Comparison of ENCODE assay signal across 8 cellular contexts in genomic region chr3:55486857-55487375, GRCh38. TPM values are rescaled to one million over a fixed set of nuclear protein-coding genes. Genes with fewer than 3 reads are reported as not detected.
A peak's percentile ranks its signal among the peaks of the same experiment; 100 is the strongest.
DNase-seq lines count a peak whose midpoint lies in the region; ATAC-seq and TF ChIP-seq lines count a peak whose summit lies in the region.

Gene WNT5A (minus strand): TSS chr3:55487306. CDS start chr3:55486985, 321 bp downstream.

- H3K27ac ChIP-seq in gastroesophageal sphincter (peak within 1 kb of the TSS; percentile 1 to 91 (median 83)), osteoblast (ENCODE audit: low read depth, low read length) (peak within 1 kb of the TSS; percentile 98)

- H3K4me2 ChIP-seq in osteoblast (ENCODE audit: insufficient read depth, low read length) = peak within 1 kb of the TSS; percentile 97

- H3K27ac Mint-ChIP-seq in T-helper 1 cell treated with Interleukin-12 subunit alpha and Interleukin-12 subunit beta and Interleukin-4 antibody, amounts not matched to agents 30 μg/mL and 1 μg/mL, for 36 hours = peak within 1 kb of the TSS; percentile 52
- peak within 1 kb of the TSS; percentile 4 for H3K27ac Mint-ChIP-seq in T-helper 2 cell treated with Interferon-gamma antibody and Interleukin-4, amounts not matched to agents 5 μg/mL and 100 μg/mL, for 36 hours

- H3K27me3 ChIP-seq in gastroesophageal sphincter (peaks cover 47% of the 10 kb centered on the region), osteoblast (ENCODE audit: insufficient read depth, low read length) (no peaks in the 10 kb centered on the region)

- TF ChIP-seq CTCF in gastroesophageal sphincter (IDR thresholded peaks at IDR 0.05) (no peak), osteoblast (IDR thresholded peaks at IDR 0.05; ENCODE audit: extremely low read depth, low read depth, low read length) (no peak)

- H4K20me1 ChIP-seq in osteoblast (ENCODE audit: insufficient read depth, low read length) = no peaks in the 10 kb centered on the region

- no peak for DNase-seq in T-helper 1 cell
- DNase-seq in T-helper 2 cell treated with Interferon-gamma antibody and Interleukin-4, amounts not matched to agents 5 μg/mL and 100 μg/mL, for 36 hours (ENCODE audit: low spot score) = no peak
- peak; percentile 93 for DNase-seq in osteoblast (ENCODE audit: insufficient read length, low spot score, missing footprints)
- DNase-seq in putamen (ENCODE audit: low spot score) = no peak

- no peaks in the 10 kb centered on the region for H3K9me3 Mint-ChIP-seq in T-helper 1 cell treated with Interleukin-12 subunit alpha and Interleukin-12 subunit beta and Interleukin-4 antibody, amounts not matched to agents 30 μg/mL and 1 μg/mL, for 36 hours
- no peaks in the 10 kb centered on the region for H3K9me3 Mint-ChIP-seq in T-helper 2 cell treated with Interferon-gamma antibody and Interleukin-4, amounts not matched to agents 5 μg/mL and 100 μg/mL, for 36 hours

- peaks cover 15% of the 10 kb centered on the region for H3K4me1 Mint-ChIP-seq in T-helper 1 cell treated with Interleukin-12 subunit alpha and Interleukin-12 subunit beta and Interleukin-4 antibody, amounts not matched to agents 30 μg/mL and 1 μg/mL, for 36 hours (ENCODE audit: low read depth)
- H3K4me1 Mint-ChIP-seq in T-helper 2 cell treated with Interferon-gamma antibody and Interleukin-4, amounts not matched to agents 5 μg/mL and 100 μg/mL, for 36 hours (ENCODE audit: low read depth) = peaks cover 4% of the 10 kb centered on the region

- H3K4me1 ChIP-seq in gastroesophageal sphincter (peaks cover 0 to 71% (median 0%) of the 10 kb centered on the region in 3 donors), osteoblast (ENCODE audit: insufficient read depth, low read length) (peaks cover 41% of the 10 kb centered on the region)

- H3K79me2 ChIP-seq in osteoblast (ENCODE audit: insufficient read depth, low read length) = peaks cover 63% of the 10 kb centered on the region

- peak within 1 kb of the TSS; percentile 75 for H2AFZ ChIP-seq in osteoblast (ENCODE audit: low read length)

- H3K36me3 ChIP-seq in gastroesophageal sphincter (no peaks in the 10 kb centered on the region), osteoblast (ENCODE audit: insufficient read depth, low read length) (peaks cover 17% of the 10 kb centered on the region)

- TF ChIP-seq EP300 in gastroesophageal sphincter (IDR thresholded peaks at IDR 0.05) = no peak

- H3K4me3 ChIP-seq in gastroesophageal sphincter = peak within 1 kb of the TSS; percentile 49 to 91
- peak within 1 kb of the TSS; percentile 97 for H3K4me3 ChIP-seq in osteoblast (ENCODE audit: insufficient read depth, low read length)

- no peak for TF ChIP-seq POLR2A in gastroesophageal sphincter (IDR thresholded peaks at IDR 0.05)

- peak; percentile 2 for ATAC-seq in gastroesophageal sphincter
- ATAC-seq in HG03457 (IDR thresholded peaks at IDR 0.05; ENCODE audit: unreplicated experiment) = no peak
- no peak for ATAC-seq in GM21423 (IDR thresholded peaks at IDR 0.05; ENCODE audit: unreplicated experiment)

- peaks cover 82% of the 10 kb centered on the region for H3K27me3 Mint-ChIP-seq in T-helper 1 cell treated with Interleukin-12 subunit alpha and Interleukin-12 subunit beta and Interleukin-4 antibody, amounts not matched to agents 30 μg/mL and 1 μg/mL, for 36 hours (ENCODE audit: low read depth)
- H3K27me3 Mint-ChIP-seq in T-helper 2 cell treated with Interferon-gamma antibody and Interleukin-4, amounts not matched to agents 5 μg/mL and 100 μg/mL, for 36 hours (ENCODE audit: low read depth) = peaks cover 82% of the 10 kb centered on the region

- H3K9me3 ChIP-seq in gastroesophageal sphincter = no peaks in the 10 kb centered on the region
- no peaks in the 10 kb centered on the region for H3K9me3 ChIP-seq in osteoblast (ENCODE audit: low read depth, low read length)

- peaks cover 4% of the 10 kb centered on the region for H3K36me3 Mint-ChIP-seq in T-helper 1 cell treated with Interleukin-12 subunit alpha and Interleukin-12 subunit beta and Interleukin-4 antibody, amounts not matched to agents 30 μg/mL and 1 μg/mL, for 36 hours (ENCODE audit: low read depth)
- no peaks in the 10 kb centered on the region for H3K36me3 Mint-ChIP-seq in T-helper 2 cell treated with Interferon-gamma antibody and Interleukin-4, amounts not matched to agents 5 μg/mL and 100 μg/mL, for 36 hours (ENCODE audit: low read depth)

- 0% methylated on average over 12 to 25 of the region's 52 CpGs for WGBS in gastroesophageal sphincter (ENCODE audit: low coverage in 1 of 2), 2 donors

- peak within 1 kb of the TSS; percentile 76 for H3K4me3 Mint-ChIP-seq in T-helper 1 cell treated with Interleukin-12 subunit alpha and Interleukin-12 subunit beta and Interleukin-4 antibody, amounts not matched to agents 30 μg/mL and 1 μg/mL, for 36 hours
- H3K4me3 Mint-ChIP-seq in T-helper 2 cell treated with Interferon-gamma antibody and Interleukin-4, amounts not matched to agents 5 μg/mL and 100 μg/mL, for 36 hours = peak within 1 kb of the TSS; percentile 81

RNA-seq across cellular contexts. Expression of gene WNT5A, which starts in this region (rescaled TPM):
- total RNA-seq in gastroesophageal sphincter (10 to 100 TPM in 2 of 4 donors, 1 to 10 TPM in 2; 3.1 to 46.3 (median 11.3) TPM), osteoblast (116 and 145 TPM in 2 replicates)
